In the genomic region with DNA sequence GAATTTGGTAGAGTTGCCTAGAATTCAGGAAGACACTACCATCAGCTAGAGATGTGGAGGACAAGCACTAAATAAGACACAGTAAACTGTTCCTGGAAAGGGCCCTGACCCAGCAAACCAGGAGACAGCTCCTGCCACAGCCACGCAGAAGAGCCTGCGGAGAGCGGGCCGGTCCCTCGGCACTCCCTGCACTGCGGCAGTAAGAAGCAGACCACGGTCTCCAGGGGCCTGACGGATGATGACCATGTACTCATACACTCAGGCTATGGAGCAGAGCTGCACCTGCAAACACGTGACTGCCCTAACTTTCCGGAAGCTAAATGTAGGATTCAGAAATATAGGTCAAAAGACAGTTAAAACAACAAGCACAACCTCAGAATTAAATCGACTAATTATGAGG, we compare ENCODE assay signal across 25 cellular contexts.
DNase-seq lines count a peak whose midpoint lies in the region; ATAC-seq and TF ChIP-seq lines count a peak whose summit lies in the region.
"Had no signal": no experiment of that assay in that cellular context is flagged by ENCODE, and none has a peak within 500 bp of the region (broad histone marks: within the 10 kb centered on the region; RNA-seq: fewer than 3 reads in every experiment).

No MANE protein-coding gene starts in this region.

- H3K36me3 Mint-ChIP-seq in GM23338 (ENCODE audit: low read depth) (no peaks in the 10 kb centered on the region), glutamatergic neuron (ENCODE audit: unreplicated experiment) (no peaks in the 10 kb centered on the region), nephron (ENCODE audit: low read depth) (peaks cover 4% of the 10 kb centered on the region), type B pancreatic cell (peaks cover 4% of the 10 kb centered on the region)
- H3K36me3 Mint-ChIP-seq in stimulated activated naive B cell treated with anti-CD40 and anti-IgM and Interleukin-4, amounts not matched to agents 10 μg/mL and 1 μg/mL and 100 μg/mL, for 72 hours, result peaks cover 3 to 4% of the 10 kb centered on the region in 2 donors
- H3K36me3 Mint-ChIP-seq: CD4-positive, CD25-positive, alpha-beta regulatory T cell; IgD-negative memory B cell had no signal

- H3K9me2 ChIP-seq in GM23338 (ENCODE audit: insufficient read depth), result no peaks in the 10 kb centered on the region
- no peaks in the 10 kb centered on the region for H3K9me2 ChIP-seq in Karpas-422 (replicated peaks; ENCODE audit: insufficient read depth, low read length)

- H3K27me3 Mint-ChIP-seq in GM23338 (ENCODE audit: insufficient read depth, low read depth, poor library complexity), result peaks cover 6% of the 10 kb centered on the region
- peaks cover 9% of the 10 kb centered on the region for H3K27me3 Mint-ChIP-seq in glutamatergic neuron (ENCODE audit: unreplicated experiment)
- no peaks in the 10 kb centered on the region for H3K27me3 Mint-ChIP-seq in nephron (ENCODE audit: low read depth)
- no peaks in the 10 kb centered on the region for H3K27me3 Mint-ChIP-seq in type B pancreatic cell
- no peaks in the 10 kb centered on the region for H3K27me3 Mint-ChIP-seq in stimulated activated naive B cell treated with anti-CD40 and anti-IgM and Interleukin-4, amounts not matched to agents 10 μg/mL and 1 μg/mL and 100 μg/mL, for 72 hours
- H3K27me3 Mint-ChIP-seq: IgD-negative memory B cell had no signal

- no peaks in the 10 kb centered on the region for H3K27me3 ChIP-seq in GM23338 (ENCODE audit: insufficient read depth)
- no peaks in the 10 kb centered on the region for H3K27me3 ChIP-seq in Karpas-422 (ENCODE audit: low read length)

- H3K4me1 ChIP-seq in GM23338 (ENCODE audit: insufficient read depth), result peaks cover 13% of the 10 kb centered on the region
- H3K4me1 ChIP-seq in Karpas-422 (ENCODE audit: low read length), result peaks cover 29% of the 10 kb centered on the region

- H3K4me3 Mint-ChIP-seq in GM23338, result no peak overlapping the region
- H3K4me3 Mint-ChIP-seq in glutamatergic neuron (ENCODE audit: unreplicated experiment), result peak overlapping the region; percentile 20
- no peak overlapping the region for H3K4me3 Mint-ChIP-seq in nephron
- H3K4me3 Mint-ChIP-seq in type B pancreatic cell, result no peak overlapping the region
- no peak overlapping the region for H3K4me3 Mint-ChIP-seq in stimulated activated naive B cell treated with anti-CD40 and anti-IgM and Interleukin-4, amounts not matched to agents 10 μg/mL and 1 μg/mL and 100 μg/mL, for 72 hours
- H3K4me3 Mint-ChIP-seq: CD4-positive, CD25-positive, alpha-beta regulatory T cell; IgD-negative memory B cell had no signal

- H3K4me1 Mint-ChIP-seq in GM23338 (peaks cover 42% of the 10 kb centered on the region), glutamatergic neuron (ENCODE audit: low read depth, unreplicated experiment) (peaks cover 58% of the 10 kb centered on the region), nephron (peaks cover 54% of the 10 kb centered on the region), type B pancreatic cell (ENCODE audit: unreplicated experiment) (peaks cover 49% of the 10 kb centered on the region)
- H3K4me1 Mint-ChIP-seq in stimulated activated naive B cell treated with anti-CD40 and anti-IgM and Interleukin-4, amounts not matched to agents 10 μg/mL and 1 μg/mL and 100 μg/mL, for 72 hours, result peaks cover 13 to 39% of the 10 kb centered on the region in 2 donors
- H3K4me1 Mint-ChIP-seq: CD4-positive, CD25-positive, alpha-beta regulatory T cell; IgD-negative memory B cell had no signal

- H4K20me1 ChIP-seq in GM23338 (replicated peaks; ENCODE audit: insufficient read depth) (no peaks in the 10 kb centered on the region; the same call in 1 of the 2 replicates), Karpas-422 (ENCODE audit: insufficient read depth, low read depth, low read length) (peaks cover 70% of the 10 kb centered on the region)

- H3K27ac ChIP-seq in GM23338 (ENCODE audit: low read depth) (no peak overlapping the region), Karpas-422 (ENCODE audit: low read length) (no peak overlapping the region)
- H3K27ac ChIP-seq: HL-60, KMS-11 had no signal

- no peak overlapping the region for H2AFZ ChIP-seq in GM23338
- no peak overlapping the region for H2AFZ ChIP-seq in Karpas-422 (ENCODE audit: low read length)

- H3F3A ChIP-seq in GM23338 (replicated peaks; ENCODE audit: low read depth), result peaks cover 5% of the 10 kb centered on the region; the same call in 1 of the 2 replicates

- H3K27ac Mint-ChIP-seq in GM23338 (no peak overlapping the region), glutamatergic neuron (ENCODE audit: unreplicated experiment) (no peak overlapping the region), nephron (peak overlapping the region; percentile 19 to 75 (median 26)), type B pancreatic cell (peak overlapping the region; percentile 54)
- H3K27ac Mint-ChIP-seq in stimulated activated naive B cell treated with anti-CD40 and anti-IgM and Interleukin-4, amounts not matched to agents 10 μg/mL and 1 μg/mL and 100 μg/mL, for 72 hours, result no peak overlapping the region
- H3K27ac Mint-ChIP-seq: CD4-positive, CD25-positive, alpha-beta regulatory T cell; IgD-negative memory B cell had no signal

- H3K4me3 ChIP-seq in GM23338 (no peak overlapping the region), Karpas-422 (ENCODE audit: low read length) (no peak overlapping the region)

- DNase-seq in GM23338 (ENCODE audit: low spot score), result no peak
- DNase-seq in glutamatergic neuron, result peak; percentile 59
- DNase-seq in type B pancreatic cell (ENCODE audit: extremely low spot score, unreplicated experiment), result no peak
- no peak for DNase-seq in Karpas-422
- DNase-seq in NCI-H2227 (lab: John Stamatoyannopoulos, UW; ENCODE audit: unreplicated experiment), result no peak
- DNase-seq in stimulated activated naive B cell treated with anti-CD40 and anti-IgM and Interleukin-4, amounts not matched to agents 10 μg/mL and 1 μg/mL and 100 μg/mL, for 72 hours, result no peak
- DNase-seq: 8988T; CD4-positive, CD25-positive, alpha-beta regulatory T cell; GOT3; HCEC 1CT; NCI-H1092 treated with DMSO at 0.1 percent for 48 hours; NCI-H1436; NCI-H187; NCI-H2081 treated with DMSO at 0.1 percent for 48 hours; NCI-H2171 treated with DMSO at 0.1 percent for 48 hours; NCI-H446; NCI-H524 treated with DMSO at 0.1 percent for 48 hours; NCI-H774; PC-3 had no signal

- no peak overlapping the region for H3K4me2 ChIP-seq in GM23338
- no peak overlapping the region for H3K4me2 ChIP-seq in Karpas-422 (ENCODE audit: low read depth, low read length, poor library complexity, severe bottlenecking)
- H3K4me2 ChIP-seq: KMS-11 had no signal

- TF ChIP-seq CTCF in GM23338 (conservative IDR thresholded peaks at IDR 0.05; ENCODE audit: low read depth in 2 of 2), result no peak
- no peak for TF ChIP-seq CTCF in glutamatergic neuron (IDR thresholded peaks at IDR 0.05; ENCODE audit: partially characterized antibody, unreplicated experiment)
- TF ChIP-seq CTCF in nephron (IDR thresholded peaks at IDR 0.05; ENCODE audit: unreplicated experiment in 3 of 3), result no peak
- TF ChIP-seq CTCF in type B pancreatic cell (conservative IDR thresholded peaks at IDR 0.05), result no peak

- no peak overlapping the region for H3K9ac ChIP-seq in Karpas-422 (ENCODE audit: low read length)
- H3K9ac ChIP-seq: KMS-11 had no signal

- H3K9me3 Mint-ChIP-seq in GM23338 (no peaks in the 10 kb centered on the region), glutamatergic neuron (ENCODE audit: unreplicated experiment) (peaks cover 5% of the 10 kb centered on the region), nephron (no peaks in the 10 kb centered on the region), type B pancreatic cell (no peaks in the 10 kb centered on the region)
- H3K9me3 Mint-ChIP-seq in stimulated activated naive B cell treated with anti-CD40 and anti-IgM and Interleukin-4, amounts not matched to agents 10 μg/mL and 1 μg/mL and 100 μg/mL, for 72 hours, result no peaks in the 10 kb centered on the region
- H3K9me3 Mint-ChIP-seq: IgD-negative memory B cell had no signal

- H3K9me3 ChIP-seq in Karpas-422 (ENCODE audit: low read length), result no peaks in the 10 kb centered on the region

- no peaks in the 10 kb centered on the region for H3K36me3 ChIP-seq in GM23338 (ENCODE audit: insufficient read depth)
- no peaks in the 10 kb centered on the region; the same call in 1 of the 2 replicates for H3K36me3 ChIP-seq in Karpas-422 (ENCODE audit: insufficient read depth, low read length)

- H3K79me2 ChIP-seq in GM23338 (replicated peaks; ENCODE audit: insufficient read depth) (peaks cover 4% of the 10 kb centered on the region; the same call in 1 of the 2 replicates), Karpas-422 (ENCODE audit: low read length) (peaks cover 97% of the 10 kb centered on the region)

- 0 out of 3 replicates have a peak, but pooled peaks have one; percentile 13 for ATAC-seq in GM23338
- no peak for ATAC-seq in HG03135 (IDR thresholded peaks at IDR 0.05; ENCODE audit: unreplicated experiment)
- no peak for ATAC-seq in stimulated activated naive B cell treated with anti-CD40 and anti-IgM and Interleukin-4, amounts not matched to agents 10 μg/mL and 1 μg/mL and 100 μg/mL, for 72 hours (replicated peaks)
- ATAC-seq: Right ventricle myocardium inferior had no signal

TF ChIP-seq in GM23338, 12 proteins besides CTCF, POLR2A, EP300 and RAD21 (continues in another document):
- TF ChIP-seq JUNB (IDR thresholded peaks at IDR 0.05; ENCODE audit: unreplicated experiment) (no peak), ZNF114 (CRISPR knock-in tag; IDR thresholded peaks at IDR 0.05) (no peak)

Comparison
In these comparisons a context has a peak if more than half of its experiments do, and no peak if none do; other contexts are left out.
1. H3K27ac Mint-ChIP-seq: peak in nephron (3 of 3) and type B pancreatic cell (single experiment); none in GM23338 (single experiment), glutamatergic neuron (single experiment) and stimulated activated naive B cell treated with anti-CD40 and anti-IgM and Interleukin-4, amounts not matched to agents 10 μg/mL and 1 μg/mL and 100 μg/mL, for 72 hours (single experiment).